13 cellular contexts compared by ENCODE assay signal in genomic region chr11:73379189-73379880, GRCh38. TPM values are rescaled to one million over a fixed set of nuclear protein-coding genes. Genes with fewer than 3 reads are reported as not detected.
DNase-seq lines count a peak whose midpoint lies in the region; ATAC-seq, FAIRE-seq and TF ChIP-seq lines count a peak whose summit lies in the region.
"Had no signal": no experiment of that assay in that cellular context is flagged by ENCODE, and none has a peak within 500 bp of the region (broad histone marks: within the 10 kb centered on the region; RNA-seq: fewer than 3 reads in every experiment).

No MANE protein-coding gene starts in this region.

- DNase-seq in activated naive CD4-positive, alpha-beta T cell treated with anti-CD3 and anti-CD28 coated beads, Interleukin-2, amount 10 ng/mL, durations not matched to agents 7 days and 5 days: no peak
- no peak for DNase-seq in activated naive CD4-positive, alpha-beta T cell treated with anti-CD3 and anti-CD28 coated beads, Interleukin-2, amount 50 U/mL, for 16 hours
- DNase-seq in immature natural killer cell (no peak), NCI-H1092 (lab: John Stamatoyannopoulos, UW) (no peak), SIG-M5 (lab: John Stamatoyannopoulos, UW) (no peak), small intestine (no peak)
- DNase-seq: EL, NCI-H1436, NCI-H524 treated with DMSO at 0.1 percent for 48 hours, SHP77 treated with DMSO at 0.1 percent for 48 hours had no signal

- FAIRE-seq in small intestine (lab: Jason Lieb, UNC): no peak

- no peaks in the 10 kb centered on the region for H3K9me3 Mint-ChIP-seq in activated naive CD4-positive, alpha-beta T cell treated with anti-CD3 and anti-CD28 coated beads, Interleukin-2, amount 10 ng/mL, durations not matched to agents 7 days and 5 days
- no peaks in the 10 kb centered on the region for H3K9me3 Mint-ChIP-seq in immature natural killer cell
- H3K9me3 Mint-ChIP-seq in stimulated activated memory B cell treated with anti-CD40 and anti-IgM and Interleukin-4, amounts not matched to agents 10 μg/mL and 1 μg/mL and 100 μg/mL, for 72 hours: no peaks in the 10 kb centered on the region

- H3K36me3 Mint-ChIP-seq in activated naive CD4-positive, alpha-beta T cell treated with anti-CD3 and anti-CD28 coated beads, Interleukin-2, amount 10 ng/mL, durations not matched to agents 7 days and 5 days: peaks cover 5% of the 10 kb centered on the region
- H3K36me3 Mint-ChIP-seq in immature natural killer cell: no peaks in the 10 kb centered on the region
- H3K36me3 Mint-ChIP-seq in stimulated activated memory B cell treated with anti-CD40 and anti-IgM and Interleukin-4, amounts not matched to agents 10 μg/mL and 1 μg/mL and 100 μg/mL, for 72 hours: peaks cover 32% of the 10 kb centered on the region

- H3K4me1 Mint-ChIP-seq in activated naive CD4-positive, alpha-beta T cell treated with anti-CD3 and anti-CD28 coated beads, Interleukin-2, amount 10 ng/mL, durations not matched to agents 7 days and 5 days: peaks cover 70% of the 10 kb centered on the region
- H3K4me1 Mint-ChIP-seq in immature natural killer cell: peaks cover 24 to 48% of the 10 kb centered on the region in 2 donors
- peaks cover 80% of the 10 kb centered on the region for H3K4me1 Mint-ChIP-seq in stimulated activated memory B cell treated with anti-CD40 and anti-IgM and Interleukin-4, amounts not matched to agents 10 μg/mL and 1 μg/mL and 100 μg/mL, for 72 hours

- peaks cover 13% of the 10 kb centered on the region; the same call in 1 of the 2 replicates for H3K79me2 ChIP-seq in OCI-LY1 (ENCODE audit: insufficient read depth, low read length)

- H3K4me3 Mint-ChIP-seq in activated naive CD4-positive, alpha-beta T cell treated with anti-CD3 and anti-CD28 coated beads, Interleukin-2, amount 10 ng/mL, durations not matched to agents 7 days and 5 days: no peak overlapping the region
- peak overlapping the region in 4 of 5 donors; percentile 14 to 71 (median 32) for H3K4me3 Mint-ChIP-seq in immature natural killer cell
- peak overlapping the region; percentile 95 for H3K4me3 Mint-ChIP-seq in stimulated activated memory B cell treated with anti-CD40 and anti-IgM and Interleukin-4, amounts not matched to agents 10 μg/mL and 1 μg/mL and 100 μg/mL, for 72 hours

- no peak overlapping the region for H3K9ac ChIP-seq in OCI-LY1 (ENCODE audit: low read length)

- peaks cover 78% of the 10 kb centered on the region for H3K4me1 ChIP-seq in OCI-LY1 (ENCODE audit: insufficient read depth, low read length, severe bottlenecking)
- H3K4me1 ChIP-seq in small intestine (ENCODE audit: control insufficient read depth in 2 of 2, insufficient read depth in 1 of 2, low read depth in 1 of 2, low read length in 1 of 2): peaks cover 2 to 9% of the 10 kb centered on the region in 2 donors

- H3K4me3 ChIP-seq in OCI-LY1 (ENCODE audit: low read depth, low read length, poor library complexity, severe bottlenecking): no peak overlapping the region
- no peak overlapping the region for H3K4me3 ChIP-seq in small intestine (ENCODE audit: low read depth in 1 of 2, low read length in 2 of 2)
- H3K4me3 ChIP-seq: gastroesophageal sphincter had no signal

- no peaks in the 10 kb centered on the region for H3K27me3 Mint-ChIP-seq in activated naive CD4-positive, alpha-beta T cell treated with anti-CD3 and anti-CD28 coated beads, Interleukin-2, amount 10 ng/mL, durations not matched to agents 7 days and 5 days
- peaks cover 20 to 53% (median 28%) of the 10 kb centered on the region in 3 donors for H3K27me3 Mint-ChIP-seq in immature natural killer cell (ENCODE audit: low read depth in 3 of 3)
- no peaks in the 10 kb centered on the region for H3K27me3 Mint-ChIP-seq in stimulated activated memory B cell treated with anti-CD40 and anti-IgM and Interleukin-4, amounts not matched to agents 10 μg/mL and 1 μg/mL and 100 μg/mL, for 72 hours

- no peaks in the 10 kb centered on the region for H3K9me2 ChIP-seq in OCI-LY1 (ENCODE audit: low read depth, low read length)

- no peaks in the 10 kb centered on the region for H3K9me3 ChIP-seq in OCI-LY1 (ENCODE audit: low read length)
- no peaks in the 10 kb centered on the region for H3K9me3 ChIP-seq in small intestine (ENCODE audit: control insufficient read depth, low read depth)
- H3K9me3 ChIP-seq: gastroesophageal sphincter had no signal

- WGBS in small intestine, 3 donors: 76 to 86% (median 76%) methylated on average over 10 of the region's 10 CpGs

- peak overlapping the region; percentile 13 for H3K27ac ChIP-seq in OCI-LY1 (ENCODE audit: low read depth, low read length, poor library complexity, severe bottlenecking)
- no peak overlapping the region for H3K27ac ChIP-seq in small intestine (ENCODE audit: low read depth in 1 of 2, low read length in 1 of 2)
- H3K27ac ChIP-seq: gastroesophageal sphincter had no signal

- H3K27me3 ChIP-seq in OCI-LY1 (ENCODE audit: insufficient read depth, low read length) (no peaks in the 10 kb centered on the region), small intestine (ENCODE audit: control insufficient read depth in 2 of 2, insufficient read depth in 2 of 2, low read length in 2 of 2) (no peaks in the 10 kb centered on the region)
- H3K27me3 ChIP-seq: gastroesophageal sphincter had no signal

- H2AFZ ChIP-seq in OCI-LY1 (ENCODE audit: low read length): no peak overlapping the region

- TF ChIP-seq CTCF in OCI-LY1 (IDR thresholded peaks at IDR 0.05; ENCODE audit: low read length): no peak

- H3K27ac Mint-ChIP-seq in activated naive CD4-positive, alpha-beta T cell treated with anti-CD3 and anti-CD28 coated beads, Interleukin-2, amount 10 ng/mL, durations not matched to agents 7 days and 5 days: peak overlapping the region; percentile 49
- H3K27ac Mint-ChIP-seq in immature natural killer cell: peak overlapping the region; percentile 18 to 99 (median 88)
- peak overlapping the region; percentile 90 for H3K27ac Mint-ChIP-seq in stimulated activated memory B cell treated with anti-CD40 and anti-IgM and Interleukin-4, amounts not matched to agents 10 μg/mL and 1 μg/mL and 100 μg/mL, for 72 hours

- CTCF ChIA-PET in activated naive CD4-positive, alpha-beta T cell treated with anti-CD3 and anti-CD28 coated beads, Interleukin-2, amount 10 ng/mL, durations not matched to agents 7 days and 5 days (lab: Charles Lee): interaction anchor here (1.3 to 1.7 kb wide), 3 partner anchors 10 to 19 kb away, joined by 3 to 4 read pairs (median 4); no protein-coding TSS in a partner anchor

- no peak for ATAC-seq in stimulated activated memory B cell treated with anti-CD40 and anti-IgM and Interleukin-4, amounts not matched to agents 10 μg/mL and 1 μg/mL and 100 μg/mL, for 72 hours
- ATAC-seq: gastroesophageal sphincter had no signal

- peak overlapping the region; percentile 78; the same call in 1 of the 2 replicates for H3K4me2 ChIP-seq in OCI-LY1 (ENCODE audit: low read length)

- H3K36me3 ChIP-seq in OCI-LY1 (ENCODE audit: insufficient read depth, low read length) (peaks cover 3% of the 10 kb centered on the region; the same call in 1 of the 2 replicates), small intestine (ENCODE audit: control insufficient read depth in 2 of 2, insufficient read depth in 2 of 2, low read length in 2 of 2) (no peaks in the 10 kb centered on the region)
- H3K36me3 ChIP-seq: gastroesophageal sphincter had no signal

- H3F3A ChIP-seq in OCI-LY1 (ENCODE audit: insufficient read depth, low read length): no peaks in the 10 kb centered on the region

- no peaks in the 10 kb centered on the region for H4K20me1 ChIP-seq in OCI-LY1 (ENCODE audit: insufficient read depth, low read length)

RNA-seq across cellular contexts. Expression of gene RELT, which starts 3.1 kb away (rescaled TPM):
- polyA plus RNA-seq in immature natural killer cell (1 to 10 TPM; 2.8 to 5.4 (median 3.6) TPM), small intestine (1 to 10 TPM in 2 of 3 donors, under 1 TPM in 1; 0.67 to 3.3 (median 1.1) TPM)
